Comparison of ENCODE assay signal across 9 cellular contexts in the genomic region with DNA sequence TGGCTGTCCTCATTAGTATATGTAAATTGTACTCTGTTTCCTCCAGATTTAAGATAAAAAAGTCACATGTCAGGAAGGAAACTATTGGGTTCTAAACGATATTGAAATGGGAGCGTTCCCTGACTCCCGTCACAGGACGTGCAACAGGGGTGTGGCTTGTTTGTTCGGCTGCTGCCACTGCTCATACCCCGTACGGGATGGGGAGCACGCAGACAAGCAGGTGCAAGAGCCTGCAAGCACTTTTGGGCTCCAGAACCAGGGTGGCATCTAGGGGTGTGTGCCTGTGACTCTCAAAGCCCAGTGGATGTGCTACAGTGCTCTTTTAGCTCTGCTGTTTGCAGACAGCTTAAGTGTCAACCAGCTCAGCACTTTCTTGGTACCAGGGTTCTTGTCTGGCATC. TPM values are rescaled to one million over a fixed set of nuclear protein-coding genes. Genes with fewer than 3 reads are reported as not detected.
"Had no signal": no experiment of that assay in that cellular context is flagged by ENCODE, and none has a peak within 500 bp of the region (broad histone marks: within the 10 kb centered on the region; RNA-seq: fewer than 3 reads in every experiment).

No MANE protein-coding gene starts in this region.

- H3K4me3 ChIP-seq: GM12878 had no signal

- DNase-seq: GDM1, GF-D8 had no signal

- FAIRE-seq: G401.6, GM12878, GM12891, GM12892, GM18507, GM19239 had no signal

- ATAC-seq: GM12878 had no signal

RNA-seq across cellular contexts. Expression of a gene that starts 6.1 kb away (rescaled TPM):
- total RNA-seq: G401, GM12878 had no signal
